In the genomic region with DNA sequence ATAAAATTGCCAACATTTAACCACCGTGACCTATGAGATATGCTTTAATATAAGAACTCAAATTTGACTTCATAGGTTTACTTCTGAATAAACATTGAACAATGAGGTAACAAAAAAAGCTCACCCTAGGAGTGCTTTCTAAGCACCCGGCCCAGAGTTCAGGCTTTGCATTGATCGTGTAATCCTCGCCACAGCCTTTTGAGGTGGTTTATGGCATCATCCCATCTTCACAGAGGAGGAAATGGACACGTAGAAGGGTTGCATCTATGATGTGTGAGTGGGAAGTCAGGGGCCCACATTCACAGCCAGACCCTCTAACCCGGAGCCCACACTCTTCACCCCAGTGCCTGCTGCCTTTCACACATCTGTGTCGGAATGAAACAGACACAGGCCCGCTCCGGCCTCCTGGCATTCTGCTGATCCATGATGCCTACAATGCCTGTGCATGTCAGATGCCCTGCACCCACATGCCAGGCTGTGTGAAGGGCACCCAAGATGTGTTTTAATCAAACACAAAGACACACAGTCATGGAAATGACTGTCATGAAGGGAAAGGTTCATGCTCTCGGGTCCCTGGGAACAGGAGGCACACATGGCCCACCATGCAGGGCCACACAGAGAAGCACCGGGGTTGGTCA, we compare ENCODE assay signal across 27 cellular contexts. TPM values are rescaled to one million over a fixed set of nuclear protein-coding genes. Genes with fewer than 3 reads are reported as not detected.
DNase-seq lines count a peak whose midpoint lies in the region; ATAC-seq, FAIRE-seq and TF ChIP-seq lines count a peak whose summit lies in the region.
"Had no signal": no experiment of that assay in that cellular context is flagged by ENCODE, and none has a peak within 500 bp of the region (broad histone marks: within the 10 kb centered on the region; RNA-seq: fewer than 3 reads in every experiment).

No MANE protein-coding gene starts in this region.

- no peak overlapping the region for H3K4me3 ChIP-seq in H1 (ENCODE audit: extremely low read depth in 1 of 4, insufficient read depth in 2 of 4, low read depth in 3 of 4, low read length in 4 of 4)
- H3K4me3 ChIP-seq: breast epithelium, GM23248, SJSA1, thoracic aorta had no signal

- no peak overlapping the region for H3K14ac ChIP-seq in H1 (ENCODE audit: insufficient read length)

- peak overlapping the region; percentile 27; the same call in 1 of the 2 replicates for H2BK12ac ChIP-seq in H1 (ENCODE audit: low read depth, low read length)

- no peaks in the 10 kb centered on the region for H3K27me3 Mint-ChIP-seq in activated CD4-positive, alpha-beta T cell treated with anti-CD3 and anti-CD28 coated beads, Interleukin-2, amount 10 ng/mL, durations not matched to agents 24 days and 14 days
- peaks cover 8% of the 10 kb centered on the region in 2 donors for H3K27me3 Mint-ChIP-seq in natural killer cell treated with Interleukin-12 subunit alpha and Interleukin-12 subunit beta and Interleukin-15 and Interleukin-18, amount 100 ng/mL, for 72 hours
- no peaks in the 10 kb centered on the region for H3K27me3 Mint-ChIP-seq in natural killer cell (ENCODE audit: low read depth in 2 of 2)
- no peaks in the 10 kb centered on the region for H3K27me3 Mint-ChIP-seq in stimulated activated naive CD8-positive, alpha-beta T cell treated with anti-CD3 and anti-CD28 coated beads, Interleukin-15, amount 100 ng/mL, for 72 hours

- H3K79me1 ChIP-seq in H1 (ENCODE audit: low read depth, low read length): no peaks in the 10 kb centered on the region

- ATAC-seq in natural killer cell treated with Interleukin-12 subunit alpha and Interleukin-12 subunit beta and Interleukin-15 and Interleukin-18, amount 100 ng/mL, for 72 hours: no peak
- ATAC-seq in natural killer cell: no peak
- ATAC-seq in stimulated activated naive CD8-positive, alpha-beta T cell treated with anti-CD3 and anti-CD28 coated beads, Interleukin-15, amount 100 ng/mL, for 72 hours: peak; percentile 81

- CTCF ChIA-PET in H1 (lab: Charles Lee; ENCODE audit: partially characterized antibody): no interaction called here

- H3K79me2 ChIP-seq in H1 (ENCODE audit: control insufficient read depth in 1 of 2, insufficient read depth in 2 of 2, low read length in 2 of 2): no peaks in the 10 kb centered on the region

- WGBS in H1 (ENCODE audit: extremely low coverage in 1 of 2, insufficient coverage in 1 of 2, insufficient read length in 1 of 2, insufficient replicate concordance in 2 of 2, low coverage in 1 of 2, low lambda C conversion rate in 2 of 2, missing lambda C conversion rate in 1 of 2), 2 experiments: 91% methylated on average over 11 of the region's 11 CpGs; no CpG with 5 or more reads in 1 of the 2 experiments

- H2BK15ac ChIP-seq in H1 (ENCODE audit: low read length): 0 out of 2 replicates have a peak overlapping the region, but pooled peaks have one; percentile 72

- H3K27ac Mint-ChIP-seq in activated CD4-positive, alpha-beta T cell treated with anti-CD3 and anti-CD28 coated beads, Interleukin-2, amount 10 ng/mL, durations not matched to agents 24 days and 14 days: peak overlapping the region; percentile 79
- no peak overlapping the region for H3K27ac Mint-ChIP-seq in natural killer cell treated with Interleukin-12 subunit alpha and Interleukin-12 subunit beta and Interleukin-15 and Interleukin-18, amount 100 ng/mL, for 72 hours
- H3K27ac Mint-ChIP-seq in natural killer cell: no peak overlapping the region
- peak overlapping the region in 1 of 2 donors; percentile 99 for H3K27ac Mint-ChIP-seq in stimulated activated naive CD8-positive, alpha-beta T cell treated with anti-CD3 and anti-CD28 coated beads, Interleukin-15, amount 100 ng/mL, for 72 hours

- no peak overlapping the region for H4K91ac ChIP-seq in H1 (replicated peaks; ENCODE audit: insufficient read length, low read length)

- H3K4me2 ChIP-seq in H1 (ENCODE audit: insufficient read depth in 1 of 2, low read depth in 2 of 2, low read length in 2 of 2): no peak overlapping the region

- no peak overlapping the region for H2BK5ac ChIP-seq in H1 (ENCODE audit: low read depth, low read length)

- H4K20me1 ChIP-seq in H1 (replicated peaks in 1 of 2; ENCODE audit: control insufficient read depth in 1 of 2, insufficient read depth in 2 of 2, low read length in 2 of 2): no peaks in the 10 kb centered on the region

- no peaks in the 10 kb centered on the region for H3K23me2 ChIP-seq in H1 (ENCODE audit: low read depth, low read length)

- no peak overlapping the region for H2BK20ac ChIP-seq in H1 (ENCODE audit: low read length)

- H3K36me3 ChIP-seq in H1 (ENCODE audit: control insufficient read depth in 2 of 4, insufficient read depth in 4 of 4, low read length in 3 of 4): no peaks in the 10 kb centered on the region
- H3K36me3 ChIP-seq: breast epithelium, SJSA1 had no signal

- H4K5ac ChIP-seq in H1 (ENCODE audit: insufficient read length, low read depth, low read length): no peak overlapping the region

- POLR2A ChIA-PET in H1 (lab: Charles Lee; ENCODE audit: partially characterized antibody): no interaction called here

- no peak overlapping the region for H2AK5ac ChIP-seq in H1 (ENCODE audit: low read depth, low read length)

- no peak overlapping the region for H2BK120ac ChIP-seq in H1 (replicated peaks; ENCODE audit: low read depth, low read length)

- no peak overlapping the region for H4K8ac ChIP-seq in H1 (ENCODE audit: extremely low read depth, insufficient read depth, low read length)

- H3K56ac ChIP-seq in H1 (replicated peaks; ENCODE audit: insufficient read length, low read depth, low read length): no peak overlapping the region

- TF ChIP-seq POLR2A in H1 (IDR thresholded peaks at IDR 0.05; ENCODE audit: control extremely low read depth in 1 of 2, low read depth in 2 of 2, low read length in 2 of 2): no peak

- H3K4me1 ChIP-seq in H1 (replicated peaks in 1 of 4; ENCODE audit: control insufficient read depth in 3 of 4, insufficient read depth in 4 of 4, low read length in 3 of 4): peaks cover 0 to 9% (median 4%) of the 10 kb centered on the region in 4 experiments; a peak in 5 of 7 replicates

- H3K27me3 ChIP-seq in H1 (replicated peaks in 1 of 4; ENCODE audit: control insufficient read depth in 3 of 4, extremely low read depth in 1 of 4, insufficient read depth in 3 of 4, low read length in 3 of 4): no peaks in the 10 kb centered on the region
- H3K27me3 ChIP-seq: breast epithelium, SJSA1 had no signal

- H3K27ac ChIP-seq in H1 (ENCODE audit: low read depth, low read length): no peak overlapping the region
- H3K27ac ChIP-seq: breast epithelium, GM23248, SJSA1, thoracic aorta, VCaP had no signal

- no peak overlapping the region for H3K9ac ChIP-seq in H1 (replicated peaks in 1 of 4; ENCODE audit: extremely low read depth in 1 of 4, low read depth in 3 of 4, low read length in 3 of 4)
- H3K9ac ChIP-seq: GM23248 had no signal

- no peak for TF ChIP-seq EP300 in H1 (IDR thresholded peaks at IDR 0.05; ENCODE audit: borderline replicate concordance in 1 of 2, low read depth in 2 of 2, low read length in 2 of 2)

- H3K4ac ChIP-seq in H1 (replicated peaks; ENCODE audit: insufficient read length, low read depth, low read length): no peak overlapping the region

- no peak overlapping the region for H3K23ac ChIP-seq in H1 (ENCODE audit: insufficient read length)

- H3K9me3 ChIP-seq in H1 (ENCODE audit: insufficient read depth in 2 of 2, low read depth in 1 of 2, low read length in 1 of 2): no peaks in the 10 kb centered on the region
- H3K9me3 ChIP-seq: breast epithelium, SJSA1, thoracic aorta had no signal

- no peak overlapping the region for H3K4me3 Mint-ChIP-seq in activated CD4-positive, alpha-beta T cell treated with anti-CD3 and anti-CD28 coated beads, Interleukin-2, amount 10 ng/mL, durations not matched to agents 24 days and 14 days
- H3K4me3 Mint-ChIP-seq in natural killer cell treated with Interleukin-12 subunit alpha and Interleukin-12 subunit beta and Interleukin-15 and Interleukin-18, amount 100 ng/mL, for 72 hours: no peak overlapping the region
- H3K4me3 Mint-ChIP-seq in natural killer cell: no peak overlapping the region
- peak overlapping the region in 1 of 2 donors; percentile 18 for H3K4me3 Mint-ChIP-seq in stimulated activated naive CD8-positive, alpha-beta T cell treated with anti-CD3 and anti-CD28 coated beads, Interleukin-15, amount 100 ng/mL, for 72 hours

- H3K4me1 Mint-ChIP-seq in activated CD4-positive, alpha-beta T cell treated with anti-CD3 and anti-CD28 coated beads, Interleukin-2, amount 10 ng/mL, durations not matched to agents 24 days and 14 days: peaks cover 21% of the 10 kb centered on the region
- H3K4me1 Mint-ChIP-seq in natural killer cell treated with Interleukin-12 subunit alpha and Interleukin-12 subunit beta and Interleukin-15 and Interleukin-18, amount 100 ng/mL, for 72 hours (ENCODE audit: low read depth in 2 of 2): no peaks in the 10 kb centered on the region
- no peaks in the 10 kb centered on the region for H3K4me1 Mint-ChIP-seq in natural killer cell
- peaks cover 53% of the 10 kb centered on the region for H3K4me1 Mint-ChIP-seq in stimulated activated naive CD8-positive, alpha-beta T cell treated with anti-CD3 and anti-CD28 coated beads, Interleukin-15, amount 100 ng/mL, for 72 hours

- H3K9me3 Mint-ChIP-seq in activated CD4-positive, alpha-beta T cell treated with anti-CD3 and anti-CD28 coated beads, Interleukin-2, amount 10 ng/mL, durations not matched to agents 24 days and 14 days: no peaks in the 10 kb centered on the region
- no peaks in the 10 kb centered on the region for H3K9me3 Mint-ChIP-seq in natural killer cell treated with Interleukin-12 subunit alpha and Interleukin-12 subunit beta and Interleukin-15 and Interleukin-18, amount 100 ng/mL, for 72 hours
- no peaks in the 10 kb centered on the region for H3K9me3 Mint-ChIP-seq in natural killer cell
- H3K9me3 Mint-ChIP-seq in stimulated activated naive CD8-positive, alpha-beta T cell treated with anti-CD3 and anti-CD28 coated beads, Interleukin-15, amount 100 ng/mL, for 72 hours: no peaks in the 10 kb centered on the region

- intact Hi-C loops in activated CD4-positive, alpha-beta T cell treated with anti-CD3 and anti-CD28 coated beads, Interleukin-2, amount 10 ng/mL, durations not matched to agents 24 days and 14 days (cut with micrococcal nuclease): no loop called here
- intact Hi-C loops in natural killer cell (cut with micrococcal nuclease): no loop called here

- peak; percentile 75 for DNase-seq in activated CD4-positive, alpha-beta T cell treated with anti-CD3 and anti-CD28 coated beads, Interleukin-2, amount 10 ng/mL, durations not matched to agents 24 days and 14 days
- DNase-seq in activated CD4-positive, alpha-beta T cell treated with anti-CD3 and anti-CD28 coated beads for 48 hours: no peak
- DNase-seq in natural killer cell treated with Interleukin-12 subunit alpha and Interleukin-12 subunit beta and Interleukin-15 and Interleukin-18, amount 100 ng/mL, for 72 hours (ENCODE audit: low spot score): peak; percentile 8
- no peak for DNase-seq in natural killer cell
- DNase-seq in H1 (ENCODE audit: low read depth in 1 of 2, low spot score in 2 of 2): no peak
- peak; percentile 20 to 68 for DNase-seq in stimulated activated naive CD8-positive, alpha-beta T cell treated with anti-CD3 and anti-CD28 coated beads, Interleukin-15, amount 100 ng/mL, for 72 hours
- no peak for DNase-seq in SIG-M5 treated with dmso at 0.1 percent for 504 hours (lab: John Stamatoyannopoulos, UW; ENCODE audit: unreplicated experiment)
- DNase-seq in AG08396 (ENCODE audit: low spot score): no peak
- DNase-seq: 8988T; activated CD8-positive, alpha-beta memory T cell treated with anti-CD3 and anti-CD28 coated beads, Interleukin-2, amount 50 U/mL, for 48 hours; activated gamma-delta T cell treated with Interleukin-2 at 50 U/mL for 16 hours; GM23248; KBM-7; kidney; NCI-H1092 treated with DMSO at 0.1 percent for 48 hours; NCI-H1694 treated with DMSO at 0.1 percent for 48 hours; NCI-H2171 treated with DMSO at 0.1 percent for 48 hours; NCI-H510A treated with DMSO at 0.1 percent for 48 hours; stimulated activated naive CD4-positive, alpha-beta T cell treated with Interleukin-2 at 50 U/mL for 16 hours; T1000 had no signal

- H2AFZ ChIP-seq in H1 (ENCODE audit: low read length): no peak overlapping the region
- H2AFZ ChIP-seq: GM23248 had no signal

- TF ChIP-seq RAD21 in H1 (IDR thresholded peaks at IDR 0.05 in 1 of 2, conservative IDR thresholded peaks at IDR 0.05 in 1 of 2; ENCODE audit: low read depth in 2 of 2, low read length in 2 of 2): no peak

- no peaks in the 10 kb centered on the region for H3K36me3 Mint-ChIP-seq in activated CD4-positive, alpha-beta T cell treated with anti-CD3 and anti-CD28 coated beads, Interleukin-2, amount 10 ng/mL, durations not matched to agents 24 days and 14 days (ENCODE audit: low read depth)
- H3K36me3 Mint-ChIP-seq in natural killer cell treated with Interleukin-12 subunit alpha and Interleukin-12 subunit beta and Interleukin-15 and Interleukin-18, amount 100 ng/mL, for 72 hours: no peaks in the 10 kb centered on the region
- no peaks in the 10 kb centered on the region for H3K36me3 Mint-ChIP-seq in natural killer cell

- no peak for FAIRE-seq in H1 (lab: Jason Lieb, UNC)
- FAIRE-seq: colon, D721Med, frontal cortex, kidney had no signal

- TF ChIP-seq CTCF in natural killer cell (IDR thresholded peaks at IDR 0.05) (no peak), H1 (IDR thresholded peaks at IDR 0.05; ENCODE audit: control extremely low read depth in 1 of 3, insufficient read depth in 1 of 3, low read depth in 1 of 3, low read length in 3 of 3) (no peak)

- no peak overlapping the region for H3K18ac ChIP-seq in H1 (ENCODE audit: extremely low read depth, low read length)

RNA-seq across cellular contexts. Expression of a gene that starts 48.6 kb away (rescaled TPM):
- total RNA-seq in activated CD4-positive, alpha-beta T cell treated with anti-CD3 and anti-CD28 coated beads, Interleukin-2, amount 10 ng/mL, durations not matched to agents 24 days and 14 days: 1,154 and 1,159 TPM in 2 replicates
- 1,000 to 10,000 TPM in 1 of 2 donors, 100 to 1,000 TPM in 1; 623 to 1,027 TPM for total RNA-seq in natural killer cell treated with Interleukin-12 subunit alpha and Interleukin-12 subunit beta and Interleukin-15 and Interleukin-18, amount 100 ng/mL, for 72 hours
- 100 to 1,000 TPM; 797 to 996 (median 940) TPM for total RNA-seq in natural killer cell
- 1,722 and 1,734 TPM in 2 replicates for total RNA-seq in H1 (2021; fragmentation: NEBNext Ultra II Directional; extraction: Animal tissue kit (Norgen Biotek cat#: 25700))
- polyA plus RNA-seq in H1 (2011; rRNA removed): 904 and 1,463 TPM in 2 replicates
- 2,318 TPM for polyA plus RNA-seq in H1 (2011; cell fraction: cytosol; rRNA removed)
- polyA plus RNA-seq in H1 (2011; cell fraction: nucleus; rRNA removed): 864 TPM
- polyA plus RNA-seq in H1 (2012, experiment 1 of 2): 5,645 to 7,519 TPM (median 6,011 TPM) in 4 replicates
- 6,720 TPM for polyA plus RNA-seq in H1 (2012, experiment 2 of 2)
- polyA plus RNA-seq in H1 (2013, experiment 1 of 2): 1,743 TPM
- polyA plus RNA-seq in H1 (2013, experiment 2 of 2): 1,678 TPM
- polyA minus RNA-seq in H1 (2011; rRNA and poly(A)+ RNA removed): 289 and 451 TPM in 2 replicates
- 359 TPM for polyA minus RNA-seq in H1 (2011; cell fraction: cytosol; rRNA and poly(A)+ RNA removed)
- 406 TPM for polyA minus RNA-seq in H1 (2011; cell fraction: nucleus; rRNA and poly(A)+ RNA removed)

Comparison
In these comparisons a context has a peak if more than half of its experiments do, and no peak if none do; other contexts are left out.
1. DNase-seq: peak in activated CD4-positive, alpha-beta T cell treated with anti-CD3 and anti-CD28 coated beads, Interleukin-2, amount 10 ng/mL, durations not matched to agents 24 days and 14 days (single experiment), natural killer cell treated with Interleukin-12 subunit alpha and Interleukin-12 subunit beta and Interleukin-15 and Interleukin-18, amount 100 ng/mL, for 72 hours (single experiment) and stimulated activated naive CD8-positive, alpha-beta T cell treated with anti-CD3 and anti-CD28 coated beads, Interleukin-15, amount 100 ng/mL, for 72 hours (2 of 2); none in activated CD4-positive, alpha-beta T cell treated with anti-CD3 and anti-CD28 coated beads for 48 hours (single experiment), natural killer cell (single experiment), H1 (0 of 2), SIG-M5 treated with dmso at 0.1 percent for 504 hours (single experiment) and AG08396 (single experiment).